8 cellular contexts compared by ENCODE assay signal in genomic region chr20:36745927-36746659, GRCh38. TPM values are rescaled to one million over a fixed set of nuclear protein-coding genes. Genes with fewer than 3 reads are reported as not detected.
DNase-seq lines count a peak whose midpoint lies in the region; ATAC-seq, FAIRE-seq and TF ChIP-seq lines count a peak whose summit lies in the region.

NDRG3 (minus strand) TSS chr20:36746090; CDS start chr20:36721735, 24,355 bp downstream.

- no peaks in the 10 kb centered on the region for H3K9me3 ChIP-seq in WERI-Rb-1 (ENCODE audit: severe bottlenecking)

- H3K27me3 ChIP-seq in WERI-Rb-1 (ENCODE audit: insufficient read depth, low read depth, severe bottlenecking) (no peaks in the 10 kb centered on the region), bronchial epithelial cell (ENCODE audit: control insufficient read depth, insufficient read depth, low read length) (no peaks in the 10 kb centered on the region)

- H3K4me3 ChIP-seq in AG04449 (ENCODE audit: low read depth, low read length) (peak within 1 kb of the TSS; percentile 76), WERI-Rb-1 (ENCODE audit: low read depth, low read length) (peak within 1 kb of the TSS; percentile 72), bronchial epithelial cell (ENCODE audit: low read depth, low read length) (peak within 1 kb of the TSS; percentile 58)

- DNase-seq in AG04449 (ENCODE audit: low read depth, low spot score) = peak; percentile 33
- peak; percentile 86 for DNase-seq in NCI-H2196 treated with DMSO at 0.1 percent for 48 hours (lab: John Stamatoyannopoulos, UW; ENCODE audit: unreplicated experiment)
- peak; percentile 94 for DNase-seq in WERI-Rb-1
- peak; percentile 83 for DNase-seq in bronchial epithelial cell (ENCODE audit: low read depth)
- peak; percentile 98 for DNase-seq in iPS-NIHi7 (ENCODE audit: extremely low spot score)
- DNase-seq in smooth muscle cell of the brain vasculature (ENCODE audit: low read depth, low spot score) = peak; percentile 83

- ATAC-seq in GM18870 (IDR thresholded peaks at IDR 0.05; ENCODE audit: unreplicated experiment) (peak; percentile 85), HG03135 (IDR thresholded peaks at IDR 0.05; ENCODE audit: unreplicated experiment) (peak; percentile 94)

- H3K36me3 ChIP-seq in WERI-Rb-1 (peaks cover 5% of the 10 kb centered on the region; the same call in 1 of the 2 replicates), bronchial epithelial cell (ENCODE audit: control insufficient read depth, insufficient read depth, low read length) (no peaks in the 10 kb centered on the region)

- no peak for FAIRE-seq in bronchial epithelial cell (lab: Jason Lieb, UNC)

- H3K27ac ChIP-seq in WERI-Rb-1 = peak within 1 kb of the TSS; percentile 68

- POLR2A ChIA-PET in AG04449 (lab: Yijun Ruan, JAX) = interaction anchor here (0.6 to 1.2 kb wide), 3 partner anchors 9 to 34 kb away, joined by 3 read pairs; partner anchors contain the start of gene DSN1

- CTCF ChIA-PET in AG04449 (lab: Yijun Ruan, JAX) = interaction anchor here (0.7 to 5.1 kb wide), 8 partner anchors 9 to 175 kb away, joined by 3 to 37 read pairs (median 5); no protein-coding TSS in a partner anchor

- no peak for TF ChIP-seq CTCF in AG04449 (IDR thresholded peaks at IDR 0.05; ENCODE audit: insufficient read depth, low read length, missing control alignments)
- peak; percentile 7; the same call in 1 of the 2 replicates for TF ChIP-seq CTCF in WERI-Rb-1 (IDR thresholded peaks at IDR 0.05; ENCODE audit: low read depth, low read length)
- TF ChIP-seq CTCF in bronchial epithelial cell (IDR thresholded peaks at IDR 0.05; ENCODE audit: insufficient read depth, low read length, severe bottlenecking) = peak; percentile 4

RNA-seq across cellular contexts. Expression of gene NDRG3, which starts in this region (rescaled TPM):
- 10.0 and 11.3 TPM in 2 replicates for total RNA-seq in bronchial epithelial cell

Comparison
In these comparisons a context has a peak if more than half of its experiments do, and no peak if none do; other contexts are left out.
1. Peak in every context shown above with its lines: DNase-seq, ATAC-seq, H3K4me3 ChIP-seq and H3K27ac ChIP-seq.
2. DNase-seq: peak in every context shown above with its lines; median percentile 98 in iPS-NIHi7; 94 in WERI-Rb-1; 86 in NCI-H2196 treated with DMSO at 0.1 percent for 48 hours; 83 in bronchial epithelial cell; 83 in smooth muscle cell of the brain vasculature; 33 in AG04449.